ENCODE assay signal across 10 cellular contexts in the genomic region with DNA sequence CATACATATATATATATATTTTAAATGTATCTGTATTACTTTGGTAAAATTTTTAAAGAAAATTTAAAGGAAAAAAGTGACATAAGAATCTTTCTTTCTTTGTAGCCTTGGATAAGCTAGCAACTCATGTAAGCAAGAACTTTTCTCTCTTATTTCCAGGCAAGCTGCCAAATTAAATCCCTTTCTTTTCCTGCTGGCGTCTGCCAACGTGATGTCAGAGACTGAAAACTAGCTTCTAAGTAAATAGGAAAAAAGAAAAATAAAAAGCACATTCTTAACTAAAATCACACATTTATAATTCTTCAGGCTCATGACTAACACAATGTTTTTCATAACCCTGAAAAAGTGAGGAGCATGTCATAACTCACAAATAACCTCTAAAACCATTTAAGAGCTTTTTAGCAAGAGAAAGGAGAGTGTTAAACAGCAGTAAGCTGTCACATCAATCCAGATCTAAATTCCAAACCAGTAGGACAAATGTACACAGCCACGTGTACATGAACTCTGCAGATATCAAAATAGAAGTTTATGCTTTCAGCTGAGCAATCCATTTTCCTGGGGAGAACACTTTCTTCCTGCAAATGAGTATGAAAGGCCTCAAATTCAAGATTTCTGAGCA.
DNase-seq lines count a peak whose midpoint lies in the region; ATAC-seq, FAIRE-seq and TF ChIP-seq lines count a peak whose summit lies in the region.
"Had no signal": no experiment of that assay in that cellular context is flagged by ENCODE, and none has a peak within 500 bp of the region (broad histone marks: within the 10 kb centered on the region; RNA-seq: fewer than 3 reads in every experiment).

No MANE protein-coding gene starts in this region.

- no peaks in the 10 kb centered on the region for H3K9me3 ChIP-seq in PC-9 (ENCODE audit: insufficient read depth, low read depth)
- no peaks in the 10 kb centered on the region for H3K9me3 ChIP-seq in prostate gland

- no peak for ATAC-seq in HG03571 (IDR thresholded peaks at IDR 0.05; ENCODE audit: unreplicated experiment)
- ATAC-seq: activated T-cell treated with anti-CD3 and anti-CD28 coated beads, Interleukin-2, amount 50 U/mL, for 72 hours had no signal

- H3F3A ChIP-seq in PC-9 (ENCODE audit: insufficient read depth, low read depth), result peaks cover 17% of the 10 kb centered on the region; the same call in 1 of the 2 replicates

- H3K4me3 ChIP-seq in PC-9 (no peak overlapping the region), foreskin fibroblast (ENCODE audit: low read depth in 1 of 2, low read length in 2 of 2) (no peak overlapping the region), prostate gland (no peak overlapping the region)

- no peaks in the 10 kb centered on the region for H4K20me1 ChIP-seq in PC-9 (ENCODE audit: insufficient read depth)

- peak; percentile 72 for DNase-seq in DMS 273 treated with DMSO at 0.1 percent for 48 hours (lab: John Stamatoyannopoulos, UW)
- DNase-seq in PC-9, result peak in 1 of 2 experiments; percentile 46
- peak; percentile 63 to 84 for DNase-seq in foreskin fibroblast
- peak; percentile 66 for DNase-seq in prostate gland (ENCODE audit: low spot score)
- no peak for DNase-seq in stimulated activated CD4-positive, alpha-beta T cell treated with anti-CD3 and anti-CD28 coated beads, Interleukin-2, amount 100 ng/mL, for 48 hours
- DNase-seq in erythroblast (lab: John Stamatoyannopoulos, UW), result no peak
- DNase-seq in H54 (ENCODE audit: insufficient read length, low spot score), result no peak
- DNase-seq: activated T-cell treated with anti-CD3 and anti-CD28 coated beads, Interleukin-2, amount 50 U/mL, for 72 hours had no signal

- no peaks in the 10 kb centered on the region for H3K27me3 ChIP-seq in PC-9 (ENCODE audit: insufficient read depth, low read depth)
- no peaks in the 10 kb centered on the region for H3K27me3 ChIP-seq in prostate gland (replicated peaks; ENCODE audit: insufficient read depth)

- peak overlapping the region; percentile 30 for H3K4me2 ChIP-seq in PC-9
- H3K4me2 ChIP-seq: KMS-11 had no signal

- H3K4me1 ChIP-seq in PC-9 (replicated peaks; ENCODE audit: insufficient read depth) (peaks cover 19% of the 10 kb centered on the region), prostate gland (replicated peaks) (peaks cover 9% of the 10 kb centered on the region)

- intact Hi-C loops in PC-9 (cut with micrococcal nuclease; ENCODE audit: unreplicated experiment), result no loop called here
- intact Hi-C loops in prostate gland (cut with DNase I), result loop anchor here (5.0 kb wide), 1 partner anchor 37 kb away; no protein-coding TSS in a partner anchor

- BruUV-seq in PC-9 (replicated peaks; lab: Mats Ljungman, UMichigan), result no TSS peak

- POLR2A ChIA-PET in PC-9 (lab: Charles Lee; ENCODE audit: unreplicated experiment), result interaction anchor here (0.6 kb wide), 1 partner anchor 112 kb away, joined by 7 read pairs; no protein-coding TSS in a partner anchor

- no peak for FAIRE-seq in H54 (lab: Jason Lieb, UNC)

- CTCF ChIA-PET in PC-9 (lab: Charles Lee), result no interaction called here

- H3K9me2 ChIP-seq in PC-9 (ENCODE audit: insufficient read depth), result no peaks in the 10 kb centered on the region

- WGBS in prostate gland, result 2% methylated on average over 3 of the region's 3 CpGs

- H3K27ac ChIP-seq in PC-9 (no peak overlapping the region), prostate gland (peak overlapping the region; percentile 37 to 61)
- H3K27ac ChIP-seq: KMS-11 had no signal

- no peak for TF ChIP-seq POLR2A in prostate gland (IDR thresholded peaks at IDR 0.05)
- no peak for TF ChIP-seq POLR2A in erythroblast (IDR thresholded peaks at IDR 0.05; ENCODE audit: low read length)
- no peak for TF ChIP-seq POLR2A in H54 (IDR thresholded peaks at IDR 0.05; ENCODE audit: low read depth, low read length)

- H3K36me3 ChIP-seq in PC-9 (ENCODE audit: low read depth) (no peaks in the 10 kb centered on the region), prostate gland (no peaks in the 10 kb centered on the region)

- no peak overlapping the region for H2AFZ ChIP-seq in PC-9

- H3K79me2 ChIP-seq in PC-9 (ENCODE audit: low read depth), result no peaks in the 10 kb centered on the region

- no peak for TF ChIP-seq CTCF in PC-9 (conservative IDR thresholded peaks at IDR 0.05)
- TF ChIP-seq CTCF in foreskin fibroblast (IDR thresholded peaks at IDR 0.05; ENCODE audit: low read depth, low read length), result no peak
- no peak for TF ChIP-seq CTCF in prostate gland (IDR thresholded peaks at IDR 0.05)

Comparison
In these comparisons a context has a peak if more than half of its experiments do, and no peak if none do; other contexts are left out.
1. DNase-seq: peak in DMS 273 treated with DMSO at 0.1 percent for 48 hours (single experiment), foreskin fibroblast (2 of 2) and prostate gland (single experiment); none in stimulated activated CD4-positive, alpha-beta T cell treated with anti-CD3 and anti-CD28 coated beads, Interleukin-2, amount 100 ng/mL, for 48 hours (0 of 2), erythroblast (0 of 2) and H54 (single experiment).